Comparison of ENCODE assay signal across 16 cellular contexts in the genomic region with DNA sequence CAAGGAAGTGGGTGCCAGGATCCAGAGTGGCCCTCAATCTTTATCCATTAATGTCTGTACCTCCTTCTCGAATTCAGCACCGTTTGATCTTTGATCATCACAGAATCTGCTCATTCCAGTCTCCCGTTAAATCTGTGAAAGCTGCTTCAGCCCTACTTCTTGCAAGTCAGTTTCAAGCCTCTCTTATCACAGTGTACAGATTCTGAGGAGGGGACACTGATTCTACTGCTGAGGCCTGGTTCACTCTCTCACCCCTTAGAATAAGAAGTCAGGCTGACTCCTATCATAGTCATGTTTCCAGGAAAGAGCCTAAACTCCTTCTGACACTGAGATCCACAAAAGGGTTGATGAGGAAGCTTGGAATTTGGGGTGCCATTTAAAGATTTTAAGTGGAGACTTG. TPM values are rescaled to one million over a fixed set of nuclear protein-coding genes. Genes with fewer than 3 reads are reported as not detected.
DNase-seq lines count a peak whose midpoint lies in the region; ATAC-seq and TF ChIP-seq lines count a peak whose summit lies in the region.
"Had no signal": no experiment of that assay in that cellular context is flagged by ENCODE, and none has a peak within 500 bp of the region (broad histone marks: within the 10 kb centered on the region; RNA-seq: fewer than 3 reads in every experiment).

No MANE protein-coding gene starts in this region.

- no peaks in the 10 kb centered on the region for H3K9me3 Mint-ChIP-seq in activated CD8-positive, alpha-beta T cell treated with anti-CD3 and anti-CD28 coated beads for 36 hours
- H3K9me3 Mint-ChIP-seq in activated CD8-positive, alpha-beta T cell treated with anti-CD3 and anti-CD28 coated beads, Interleukin-2, amount 10 ng/mL, durations not matched to agents 7 days and 5 days (ENCODE audit: insufficient read depth): no peaks in the 10 kb centered on the region
- no peaks in the 10 kb centered on the region for H3K9me3 Mint-ChIP-seq in stimulated activated memory B cell treated with anti-CD40 and anti-IgM and Interleukin-4, amounts not matched to agents 10 μg/mL and 1 μg/mL and 100 μg/mL, for 72 hours
- H3K9me3 Mint-ChIP-seq in GM23338: no peaks in the 10 kb centered on the region
- H3K9me3 Mint-ChIP-seq: activated B cell treated with CpG ODN at 0.5 μM for 24 hours, nephron progenitor cell had no signal

- H2AFZ ChIP-seq in GM23338: no peak overlapping the region

- H3K4me2 ChIP-seq in GM23338: no peak overlapping the region

- H3K27ac ChIP-seq in right cardiac atrium (ENCODE audit: low read length) (peak overlapping the region; percentile 49), GM23338 (ENCODE audit: low read depth) (no peak overlapping the region)
- H3K27ac ChIP-seq: sigmoid colon had no signal

- H3K27me3 ChIP-seq in right cardiac atrium (ENCODE audit: control insufficient read depth, insufficient read depth): no peaks in the 10 kb centered on the region
- H3K27me3 ChIP-seq in GM23338 (ENCODE audit: insufficient read depth): no peaks in the 10 kb centered on the region
- H3K27me3 ChIP-seq: gastroesophageal sphincter, sigmoid colon had no signal

- no peaks in the 10 kb centered on the region for H4K20me1 ChIP-seq in GM23338 (replicated peaks; ENCODE audit: insufficient read depth)

- WGBS in right cardiac atrium: 49% methylated on average over 3 of the region's 3 CpGs

- POLR2A ChIA-PET in activated CD8-positive, alpha-beta T cell treated with anti-CD3 and anti-CD28 coated beads for 36 hours (lab: Charles Lee): interaction anchor here (0.6 to 1.6 kb wide), 3 partner anchors 8 to 1270 kb away, joined by 3 to 6 read pairs (median 3); no protein-coding TSS in a partner anchor
- POLR2A ChIA-PET in activated CD8-positive, alpha-beta T cell treated with anti-CD3 and anti-CD28 coated beads, Interleukin-2, amount 10 ng/mL, durations not matched to agents 7 days and 5 days (lab: Charles Lee): interaction anchor here (0.6 kb wide), 1 partner anchor 57 kb away, joined by 3 read pairs; no protein-coding TSS in a partner anchor

- H3K4me1 Mint-ChIP-seq in activated CD8-positive, alpha-beta T cell treated with anti-CD3 and anti-CD28 coated beads for 36 hours (ENCODE audit: low read depth): peaks cover 83% of the 10 kb centered on the region
- H3K4me1 Mint-ChIP-seq in activated CD8-positive, alpha-beta T cell treated with anti-CD3 and anti-CD28 coated beads, Interleukin-2, amount 10 ng/mL, durations not matched to agents 7 days and 5 days (ENCODE audit: low read depth): peaks cover 48% of the 10 kb centered on the region
- H3K4me1 Mint-ChIP-seq in T-helper 17 cell: peaks cover 34% of the 10 kb centered on the region
- peaks cover 60% of the 10 kb centered on the region for H3K4me1 Mint-ChIP-seq in stimulated activated memory B cell treated with anti-CD40 and anti-IgM and Interleukin-4, amounts not matched to agents 10 μg/mL and 1 μg/mL and 100 μg/mL, for 72 hours
- peaks cover 42% of the 10 kb centered on the region for H3K4me1 Mint-ChIP-seq in GM23338

- no peak for DNase-seq in activated CD8-positive, alpha-beta T cell treated with anti-CD3 and anti-CD28 coated beads for 36 hours
- no peak for DNase-seq in activated CD8-positive, alpha-beta T cell treated with anti-CD3 and anti-CD28 coated beads, Interleukin-2, amount 10 ng/mL, durations not matched to agents 7 days and 5 days
- no peak for DNase-seq in T-helper 17 cell
- DNase-seq in right cardiac atrium: no peak
- DNase-seq in OCI-M2 (lab: John Stamatoyannopoulos, UW; ENCODE audit: unreplicated experiment): no peak
- DNase-seq in NCI-H146 treated with DMSO at 0.1 percent for 48 hours (lab: John Stamatoyannopoulos, UW; ENCODE audit: unreplicated experiment): no peak
- no peak for DNase-seq in GM23338 (ENCODE audit: low spot score)
- DNase-seq: ACHN; activated B cell treated with CpG ODN at 0.5 μM for 24 hours; effector memory CD4-positive, alpha-beta T cell; islet precursor cell; nephron progenitor cell; sigmoid colon; substantia nigra had no signal

- H3K9me3 ChIP-seq in T-helper 17 cell (ENCODE audit: control insufficient read depth, low read length, poor library complexity, severe bottlenecking) (no peaks in the 10 kb centered on the region), right cardiac atrium (ENCODE audit: control insufficient read depth, low read length) (no peaks in the 10 kb centered on the region)
- H3K9me3 ChIP-seq: gastroesophageal sphincter, sigmoid colon had no signal

- H3K9me2 ChIP-seq in GM23338 (ENCODE audit: insufficient read depth): no peaks in the 10 kb centered on the region

- peaks cover 19% of the 10 kb centered on the region for H3K4me1 ChIP-seq in right cardiac atrium (ENCODE audit: control insufficient read depth, insufficient read depth, low read length)
- peaks cover 49% of the 10 kb centered on the region for H3K4me1 ChIP-seq in GM23338 (ENCODE audit: insufficient read depth)

- no peak for TF ChIP-seq CTCF in activated CD8-positive, alpha-beta T cell treated with anti-CD3 and anti-CD28 coated beads for 36 hours (IDR thresholded peaks at IDR 0.05)
- TF ChIP-seq CTCF in GM23338 (conservative IDR thresholded peaks at IDR 0.05; ENCODE audit: low read depth in 2 of 2): no peak

- CTCF ChIA-PET in activated CD8-positive, alpha-beta T cell treated with anti-CD3 and anti-CD28 coated beads for 36 hours (lab: Charles Lee): interaction anchor here (0.7 to 1.3 kb wide), 2 partner anchors 10 to 37 kb away, joined by 3 to 4 read pairs; no protein-coding TSS in a partner anchor
- CTCF ChIA-PET in activated CD8-positive, alpha-beta T cell treated with anti-CD3 and anti-CD28 coated beads, Interleukin-2, amount 10 ng/mL, durations not matched to agents 7 days and 5 days (lab: Charles Lee): interaction anchor here (0.7 to 2.1 kb wide), 2 partner anchors 10 to 39 kb away, joined by 3 to 8 read pairs; a partner anchor contains a TSS

- no peaks in the 10 kb centered on the region for H3K36me3 ChIP-seq in GM23338 (ENCODE audit: insufficient read depth)
- H3K36me3 ChIP-seq: gastroesophageal sphincter, sigmoid colon had no signal

- peak overlapping the region; percentile 31 for H3K27ac Mint-ChIP-seq in activated CD8-positive, alpha-beta T cell treated with anti-CD3 and anti-CD28 coated beads for 36 hours
- H3K27ac Mint-ChIP-seq in activated CD8-positive, alpha-beta T cell treated with anti-CD3 and anti-CD28 coated beads, Interleukin-2, amount 10 ng/mL, durations not matched to agents 7 days and 5 days: no peak overlapping the region
- peak overlapping the region; percentile 11 for H3K27ac Mint-ChIP-seq in T-helper 17 cell
- H3K27ac Mint-ChIP-seq in stimulated activated memory B cell treated with anti-CD40 and anti-IgM and Interleukin-4, amounts not matched to agents 10 μg/mL and 1 μg/mL and 100 μg/mL, for 72 hours: peak overlapping the region; percentile 56
- no peak overlapping the region for H3K27ac Mint-ChIP-seq in GM23338
- H3K27ac Mint-ChIP-seq: activated B cell treated with CpG ODN at 0.5 μM for 24 hours, nephron progenitor cell had no signal

- H3K79me2 ChIP-seq in GM23338 (replicated peaks; ENCODE audit: insufficient read depth): peaks cover 4% of the 10 kb centered on the region; the same call in 1 of the 2 replicates

- no peaks in the 10 kb centered on the region for H3K27me3 Mint-ChIP-seq in activated CD8-positive, alpha-beta T cell treated with anti-CD3 and anti-CD28 coated beads for 36 hours
- no peaks in the 10 kb centered on the region for H3K27me3 Mint-ChIP-seq in activated CD8-positive, alpha-beta T cell treated with anti-CD3 and anti-CD28 coated beads, Interleukin-2, amount 10 ng/mL, durations not matched to agents 7 days and 5 days (ENCODE audit: low read depth)
- H3K27me3 Mint-ChIP-seq in T-helper 17 cell (no peaks in the 10 kb centered on the region), GM23338 (ENCODE audit: insufficient read depth, low read depth, poor library complexity) (no peaks in the 10 kb centered on the region)
- no peaks in the 10 kb centered on the region for H3K27me3 Mint-ChIP-seq in stimulated activated memory B cell treated with anti-CD40 and anti-IgM and Interleukin-4, amounts not matched to agents 10 μg/mL and 1 μg/mL and 100 μg/mL, for 72 hours
- H3K27me3 Mint-ChIP-seq: activated B cell treated with CpG ODN at 0.5 μM for 24 hours had no signal

- intact Hi-C loops in activated CD8-positive, alpha-beta T cell treated with anti-CD3 and anti-CD28 coated beads for 36 hours (cut with micrococcal nuclease): no loop called here
- intact Hi-C loops in right cardiac atrium (cut with DNase I): loop anchor here in 1 of 4 donors (5.0 kb wide), 1 partner anchor 38 kb away; a partner anchor contains a TSS

- H3F3A ChIP-seq in GM23338 (replicated peaks; ENCODE audit: low read depth): no peaks in the 10 kb centered on the region

- H3K4me3 Mint-ChIP-seq in activated CD8-positive, alpha-beta T cell treated with anti-CD3 and anti-CD28 coated beads for 36 hours: no peak overlapping the region
- H3K4me3 Mint-ChIP-seq in activated CD8-positive, alpha-beta T cell treated with anti-CD3 and anti-CD28 coated beads, Interleukin-2, amount 10 ng/mL, durations not matched to agents 7 days and 5 days: no peak overlapping the region
- H3K4me3 Mint-ChIP-seq in T-helper 17 cell (no peak overlapping the region), GM23338 (no peak overlapping the region)
- no peak overlapping the region for H3K4me3 Mint-ChIP-seq in stimulated activated memory B cell treated with anti-CD40 and anti-IgM and Interleukin-4, amounts not matched to agents 10 μg/mL and 1 μg/mL and 100 μg/mL, for 72 hours
- H3K4me3 Mint-ChIP-seq: activated B cell treated with CpG ODN at 0.5 μM for 24 hours, nephron progenitor cell had no signal

- ATAC-seq in activated CD8-positive, alpha-beta T cell treated with anti-CD3 and anti-CD28 coated beads for 36 hours: no peak
- no peak for ATAC-seq in activated CD8-positive, alpha-beta T cell treated with anti-CD3 and anti-CD28 coated beads, Interleukin-2, amount 10 ng/mL, durations not matched to agents 7 days and 5 days
- no peak for ATAC-seq in T-helper 17 cell
- no peak for ATAC-seq in right cardiac atrium
- no peak for ATAC-seq in stimulated activated memory B cell treated with anti-CD40 and anti-IgM and Interleukin-4, amounts not matched to agents 10 μg/mL and 1 μg/mL and 100 μg/mL, for 72 hours
- no peak for ATAC-seq in GM23338
- ATAC-seq: gastroesophageal sphincter had no signal

- peaks cover 7% of the 10 kb centered on the region for H3K36me3 Mint-ChIP-seq in activated CD8-positive, alpha-beta T cell treated with anti-CD3 and anti-CD28 coated beads for 36 hours (ENCODE audit: low read depth)
- H3K36me3 Mint-ChIP-seq in activated CD8-positive, alpha-beta T cell treated with anti-CD3 and anti-CD28 coated beads, Interleukin-2, amount 10 ng/mL, durations not matched to agents 7 days and 5 days (ENCODE audit: low read depth): peaks cover 7% of the 10 kb centered on the region
- H3K36me3 Mint-ChIP-seq in T-helper 17 cell (ENCODE audit: low read depth): peaks cover 5% of the 10 kb centered on the region
- H3K36me3 Mint-ChIP-seq in stimulated activated memory B cell treated with anti-CD40 and anti-IgM and Interleukin-4, amounts not matched to agents 10 μg/mL and 1 μg/mL and 100 μg/mL, for 72 hours: no peaks in the 10 kb centered on the region
- H3K36me3 Mint-ChIP-seq in GM23338 (ENCODE audit: low read depth): no peaks in the 10 kb centered on the region

- H3K4me3 ChIP-seq in right cardiac atrium (ENCODE audit: low read length) (no peak overlapping the region), GM23338 (no peak overlapping the region)
- H3K4me3 ChIP-seq: gastroesophageal sphincter, sigmoid colon had no signal

RNA-seq across cellular contexts. Expression of a gene that starts 39.0 kb away (rescaled TPM):
- total RNA-seq in activated CD8-positive, alpha-beta T cell treated with anti-CD3 and anti-CD28 coated beads for 36 hours: 10 to 100 TPM; 11.8 to 12.5 TPM
- 10 to 100 TPM; 14.7 to 15.5 TPM for total RNA-seq in activated CD8-positive, alpha-beta T cell treated with anti-CD3 and anti-CD28 coated beads, Interleukin-2, amount 10 ng/mL, durations not matched to agents 7 days and 5 days
- total RNA-seq in T-helper 17 cell (10 to 100 TPM; 29.2 to 34.9 TPM), right cardiac atrium (1 to 10 TPM; 7.0 to 9.9 (median 7.9) TPM)
- polyA plus RNA-seq in right cardiac atrium (2.7 TPM), GM23338 (2016; fragmentation: Nextera tagmentation; extraction: Ambion mirVana) (1.7 and 2.0 TPM in 2 replicates)
- 5.7 and 7.1 TPM in 2 replicates for total RNA-seq in GM23338 (2014; rRNA removed; shearing (Covaris generic))

Comparison
In these comparisons a context has a peak if more than half of its experiments do, and no peak if none do; other contexts are left out.
1. H3K27ac Mint-ChIP-seq: peak in activated CD8-positive, alpha-beta T cell treated with anti-CD3 and anti-CD28 coated beads for 36 hours (single experiment), T-helper 17 cell (single experiment) and stimulated activated memory B cell treated with anti-CD40 and anti-IgM and Interleukin-4, amounts not matched to agents 10 μg/mL and 1 μg/mL and 100 μg/mL, for 72 hours (single experiment); none in activated CD8-positive, alpha-beta T cell treated with anti-CD3 and anti-CD28 coated beads, Interleukin-2, amount 10 ng/mL, durations not matched to agents 7 days and 5 days (single experiment) and GM23338 (single experiment).